In genomic region chr3:72185549-72186484, GRCh38 we compare ENCODE assay signal across 10 cellular contexts.
A peak's percentile ranks its signal among the peaks of the same experiment; 100 is the strongest.
DNase-seq lines count a peak whose midpoint lies in the region; ATAC-seq and TF ChIP-seq lines count a peak whose summit lies in the region.
"Had no signal": no experiment of that assay in that cellular context is flagged by ENCODE, and none has a peak within 500 bp of the region (broad histone marks: within the 10 kb centered on the region; RNA-seq: fewer than 3 reads in every experiment).

No MANE protein-coding gene starts in this region.

- peak overlapping the region; percentile 36 to 82 (median 62) for H3K4me2 ChIP-seq in BLaER1 treated with 17β-estradiol and CSF1 and Interleukin-3, amounts not matched to agents 10 nM and 100 nM

- ATAC-seq in activated naive CD4-positive, alpha-beta T cell treated with anti-CD3 and anti-CD28 coated beads, Interleukin-2, amount 50 U/mL, for 72 hours, result peak; percentile 92 to 95
- ATAC-seq in GM18505 (IDR thresholded peaks at IDR 0.05; ENCODE audit: unreplicated experiment), result no peak

- H3K4me3 ChIP-seq in BLaER1 treated with 17β-estradiol and CSF1 and Interleukin-3, amounts not matched to agents 10 nM and 100 nM, result no peak overlapping the region
- H3K4me3 ChIP-seq: heart right ventricle, upper lobe of left lung had no signal

- H3K4me1 ChIP-seq in BLaER1 treated with 17β-estradiol and CSF1 and Interleukin-3, amounts not matched to agents 10 nM and 100 nM, result peaks cover 10 to 44% (median 30%) of the 10 kb centered on the region in 10 experiments

- peaks cover 3 to 19% (median 13%) of the 10 kb centered on the region in 11 experiments; a peak in 14 of 22 replicates for H3K9me3 ChIP-seq in BLaER1 treated with 17β-estradiol and CSF1 and Interleukin-3, amounts not matched to agents 10 nM and 100 nM (replicated peaks in 1 of 11)
- H3K9me3 ChIP-seq: upper lobe of left lung had no signal

- no peak for TF ChIP-seq CTCF in nephron (IDR thresholded peaks at IDR 0.05; ENCODE audit: unreplicated experiment in 3 of 3)

- H3K27ac Mint-ChIP-seq in activated naive CD4-positive, alpha-beta T cell treated with anti-CD3 and anti-CD28 coated beads, Interleukin-2, amount 50 U/mL, for 72 hours, result peak overlapping the region in 1 of 2 donors; percentile 54
- peak overlapping the region in 2 of 3 experiments; percentile 31 to 63 for H3K27ac Mint-ChIP-seq in nephron

- H3K9me3 Mint-ChIP-seq in activated naive CD4-positive, alpha-beta T cell treated with anti-CD3 and anti-CD28 coated beads, Interleukin-2, amount 50 U/mL, for 72 hours, result peaks cover 0 to 8% of the 10 kb centered on the region in 2 donors
- no peaks in the 10 kb centered on the region for H3K9me3 Mint-ChIP-seq in nephron

- peaks cover 0 to 5% of the 10 kb centered on the region in 2 donors for H3K36me3 Mint-ChIP-seq in activated naive CD4-positive, alpha-beta T cell treated with anti-CD3 and anti-CD28 coated beads, Interleukin-2, amount 50 U/mL, for 72 hours
- H3K36me3 Mint-ChIP-seq in nephron (ENCODE audit: low read depth), result no peaks in the 10 kb centered on the region

- H3K4me3 Mint-ChIP-seq in nephron, result no peak overlapping the region

- peak overlapping the region in 1 of 11 experiments; percentile 49; a peak in 2 of 22 replicates for H3K9ac ChIP-seq in BLaER1 treated with 17β-estradiol and CSF1 and Interleukin-3, amounts not matched to agents 10 nM and 100 nM

- peaks cover 40% of the 10 kb centered on the region for H3K4me1 Mint-ChIP-seq in nephron

- peaks cover 8% of the 10 kb centered on the region for H3K27me3 Mint-ChIP-seq in nephron (ENCODE audit: low read depth)

- peak overlapping the region in 7 of 11 experiments; percentile 5 to 61 (median 39); a peak in 11 of 22 replicates for H3K27ac ChIP-seq in BLaER1 treated with 17β-estradiol and CSF1 and Interleukin-3, amounts not matched to agents 10 nM and 100 nM
- H3K27ac ChIP-seq: heart right ventricle, upper lobe of left lung had no signal

- H4K20me1 ChIP-seq in BLaER1 treated with 17β-estradiol and CSF1 and Interleukin-3, amounts not matched to agents 10 nM and 100 nM, result no peaks in the 10 kb centered on the region

- DNase-seq in HCEC 1CT (peak; percentile 85), globus pallidus (ENCODE audit: low spot score) (no peak), NCI-H1092 (lab: John Stamatoyannopoulos, UW) (no peak)
- peak in 1 of 2 donors; percentile 9 for DNase-seq in activated naive CD4-positive, alpha-beta T cell treated with anti-CD3 and anti-CD28 coated beads, Interleukin-2, amount 50 U/mL, for 72 hours (ENCODE audit: low spot score in 2 of 2)
- DNase-seq in activated effector memory CD4-positive, alpha-beta T cell treated with anti-CD3 and anti-CD28 coated beads, Interleukin-2, amount 50 U/mL, for 16 hours, result no peak
- DNase-seq: heart right ventricle, upper lobe of left lung had no signal

- no peaks in the 10 kb centered on the region for H3K36me3 ChIP-seq in BLaER1 treated with 17β-estradiol and CSF1 and Interleukin-3, amounts not matched to agents 10 nM and 100 nM
- H3K36me3 ChIP-seq: heart right ventricle, upper lobe of left lung had no signal

- H3K27me3 ChIP-seq in BLaER1 treated with 17β-estradiol and CSF1 and Interleukin-3, amounts not matched to agents 10 nM and 100 nM, result no peaks in the 10 kb centered on the region
- H3K27me3 ChIP-seq: upper lobe of left lung had no signal

- TF ChIP-seq POLR2A in GM18505 (IDR thresholded peaks at IDR 0.05; ENCODE audit: borderline replicate concordance, extremely low read depth, insufficient read depth, insufficient read length), result no peak
